Comparison of ENCODE assay signal across 21 cellular contexts in the genomic region with DNA sequence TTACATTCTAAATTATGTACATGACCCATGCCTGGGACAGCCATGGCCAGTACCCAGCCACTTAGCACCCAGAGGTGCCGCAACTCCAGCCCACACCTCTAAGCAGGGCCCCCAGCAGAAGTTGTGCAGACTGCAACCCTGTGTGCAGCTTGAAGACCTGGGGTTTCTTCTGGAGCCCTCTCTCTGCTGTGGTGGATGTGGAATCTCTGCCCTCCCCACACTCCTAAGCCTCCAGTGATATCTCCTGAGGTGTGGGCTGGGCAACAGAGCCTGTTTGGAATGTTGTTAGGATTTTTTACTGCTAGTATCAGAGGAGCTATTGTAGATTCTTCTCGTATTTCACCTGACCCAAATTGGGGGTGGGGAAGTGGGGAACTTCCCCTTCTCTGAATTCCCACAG. TPM values are rescaled to one million over a fixed set of nuclear protein-coding genes. Genes with fewer than 3 reads are reported as not detected.
DNase-seq lines count a peak whose midpoint lies in the region; TF ChIP-seq lines count a peak whose summit lies in the region.
"Had no signal": no experiment of that assay in that cellular context is flagged by ENCODE, and none has a peak within 500 bp of the region (broad histone marks: within the 10 kb centered on the region; RNA-seq: fewer than 3 reads in every experiment).

No MANE protein-coding gene starts in this region.

- CTCF ChIA-PET in CD4-positive, alpha-beta memory T cell (lab: Charles Lee; ENCODE audit: partially characterized antibody): no interaction called here

- H3K4me3 ChIP-seq in endodermal cell (ENCODE audit: low read length): no peak overlapping the region
- no peak overlapping the region for H3K4me3 ChIP-seq in CD4-positive, alpha-beta memory T cell (ENCODE audit: low read length in 2 of 2)
- H3K4me3 ChIP-seq: A549, GM23248, MG63 had no signal

- H3K4me1 Mint-ChIP-seq in endodermal cell (peaks cover 31% of the 10 kb centered on the region), osteocyte (ENCODE audit: unreplicated experiment) (no peaks in the 10 kb centered on the region), glutamatergic neuron (ENCODE audit: low read depth, unreplicated experiment) (no peaks in the 10 kb centered on the region)
- no peaks in the 10 kb centered on the region for H3K4me1 Mint-ChIP-seq in CD4-positive, alpha-beta memory T cell

- H3K9me3 Mint-ChIP-seq in endodermal cell (no peaks in the 10 kb centered on the region), osteocyte (ENCODE audit: unreplicated experiment) (no peaks in the 10 kb centered on the region), glutamatergic neuron (ENCODE audit: unreplicated experiment) (peaks cover 2% of the 10 kb centered on the region)
- peaks cover 0 to 16% (median 1%) of the 10 kb centered on the region in 8 donors for H3K9me3 Mint-ChIP-seq in CD4-positive, alpha-beta memory T cell

- H3K27ac Mint-ChIP-seq in endodermal cell (no peak overlapping the region), osteocyte (ENCODE audit: unreplicated experiment) (no peak overlapping the region), glutamatergic neuron (ENCODE audit: unreplicated experiment) (no peak overlapping the region)
- no peak overlapping the region for H3K27ac Mint-ChIP-seq in CD4-positive, alpha-beta memory T cell
- H3K27ac Mint-ChIP-seq: CD8-positive, alpha-beta memory T cell had no signal

- POLR2A ChIA-PET in CD4-positive, alpha-beta memory T cell (lab: Charles Lee; ENCODE audit: partially characterized antibody): no interaction called here

- peaks cover 29% of the 10 kb centered on the region for H3K4me1 ChIP-seq in endodermal cell (ENCODE audit: control insufficient read depth, insufficient read depth, low read length)
- H3K4me1 ChIP-seq in CD4-positive, alpha-beta memory T cell (ENCODE audit: insufficient read depth, low read length): no peaks in the 10 kb centered on the region
- H3K4me1 ChIP-seq: A549 had no signal

- no peaks in the 10 kb centered on the region for H3K9me3 ChIP-seq in endodermal cell (ENCODE audit: control insufficient read depth, low read length)
- no peaks in the 10 kb centered on the region for H3K9me3 ChIP-seq in CD4-positive, alpha-beta memory T cell (ENCODE audit: control insufficient read depth in 1 of 2, low read length in 2 of 2)
- H3K9me3 ChIP-seq: A549, MG63, SK-N-SH had no signal

- intact Hi-C loops in CD4-positive, alpha-beta memory T cell (cut with micrococcal nuclease): no loop called here

- DNase-seq in ELF-1 (ENCODE audit: low read depth, low spot score): peak; percentile 13
- peak; percentile 63 for DNase-seq in endodermal cell
- DNase-seq in osteocyte (ENCODE audit: extremely low spot score, unreplicated experiment): peak; percentile 49
- no peak for DNase-seq in inferior parietal cortex (ENCODE audit: extremely low spot score)
- DNase-seq in glutamatergic neuron: no peak
- no peak for DNase-seq in CD4-positive, alpha-beta memory T cell
- DNase-seq: C1 segment of cervical spinal cord; CD8-positive, alpha-beta memory T cell; GM23248; IMR-90; KG1; MG63; NCI-H1105 treated with DMSO at 0.1 percent for 48 hours; NCI-H1694 treated with DMSO at 0.1 percent for 48 hours; NCI-H446; NCI-H524 treated with DMSO at 0.1 percent for 48 hours; SIG-M5; SK-N-SH; SW 1271 had no signal

- no peaks in the 10 kb centered on the region for H3K36me3 Mint-ChIP-seq in endodermal cell (ENCODE audit: low read depth)
- no peaks in the 10 kb centered on the region for H3K36me3 Mint-ChIP-seq in osteocyte (ENCODE audit: unreplicated experiment)
- no peaks in the 10 kb centered on the region for H3K36me3 Mint-ChIP-seq in glutamatergic neuron (ENCODE audit: unreplicated experiment)
- H3K36me3 Mint-ChIP-seq in CD4-positive, alpha-beta memory T cell: no peaks in the 10 kb centered on the region
- H3K36me3 Mint-ChIP-seq: CD8-positive, alpha-beta memory T cell had no signal

- H3K9ac ChIP-seq in endodermal cell (ENCODE audit: extremely low read depth, low read length, poor library complexity, severe bottlenecking): no peak overlapping the region
- H3K9ac ChIP-seq: GM23248, SK-N-SH had no signal

- no peak overlapping the region for H3K4me3 Mint-ChIP-seq in endodermal cell
- no peak overlapping the region for H3K4me3 Mint-ChIP-seq in osteocyte (ENCODE audit: unreplicated experiment)
- H3K4me3 Mint-ChIP-seq in glutamatergic neuron (ENCODE audit: unreplicated experiment): no peak overlapping the region
- H3K4me3 Mint-ChIP-seq in CD4-positive, alpha-beta memory T cell: no peak overlapping the region
- H3K4me3 Mint-ChIP-seq: CD8-positive, alpha-beta memory T cell had no signal

- WGBS in endodermal cell (ENCODE audit: insufficient coverage in 1 of 2, insufficient read length in 1 of 2), 2 experiments: 38 to 80% methylated on average over 1 to 2 of the region's 2 CpGs

- H3K36me3 ChIP-seq in endodermal cell (ENCODE audit: control insufficient read depth, insufficient read depth, low read length): no peaks in the 10 kb centered on the region
- no peaks in the 10 kb centered on the region for H3K36me3 ChIP-seq in CD4-positive, alpha-beta memory T cell (ENCODE audit: insufficient read depth, low read length)
- H3K36me3 ChIP-seq: MG63 had no signal

- peaks cover 9% of the 10 kb centered on the region for H3K27me3 Mint-ChIP-seq in endodermal cell (ENCODE audit: insufficient read depth)
- H3K27me3 Mint-ChIP-seq in osteocyte (ENCODE audit: unreplicated experiment): peaks cover 45% of the 10 kb centered on the region
- peaks cover 5% of the 10 kb centered on the region for H3K27me3 Mint-ChIP-seq in glutamatergic neuron (ENCODE audit: unreplicated experiment)
- H3K27me3 Mint-ChIP-seq in CD4-positive, alpha-beta memory T cell: peaks cover 26 to 28% of the 10 kb centered on the region in 2 donors

- TF ChIP-seq CTCF in C4-2B (conservative IDR thresholded peaks at IDR 0.05): no peak
- TF ChIP-seq CTCF in endodermal cell (conservative IDR thresholded peaks at IDR 0.05): no peak
- TF ChIP-seq CTCF in osteocyte (IDR thresholded peaks at IDR 0.05): no peak
- no peak for TF ChIP-seq CTCF in glutamatergic neuron (IDR thresholded peaks at IDR 0.05; ENCODE audit: partially characterized antibody, unreplicated experiment)

- H3K27me3 ChIP-seq in endodermal cell (ENCODE audit: control insufficient read depth, insufficient read depth, low read length, poor library complexity, severe bottlenecking): no peaks in the 10 kb centered on the region
- no peaks in the 10 kb centered on the region for H3K27me3 ChIP-seq in CD4-positive, alpha-beta memory T cell (ENCODE audit: insufficient read depth, low read length)
- H3K27me3 ChIP-seq: MG63 had no signal

- H3K27ac ChIP-seq in C4-2B: peak overlapping the region; percentile 18; the same call in 1 of the 2 replicates
- H3K27ac ChIP-seq in endodermal cell (ENCODE audit: low read depth, low read length): no peak overlapping the region
- H3K27ac ChIP-seq in CD4-positive, alpha-beta memory T cell (ENCODE audit: low read depth, low read length): no peak overlapping the region
- H3K27ac ChIP-seq: A549, GM23248 had no signal

RNA-seq across cellular contexts. Expression of gene TUNAR, which starts 59.4 kb away (rescaled TPM):
- total RNA-seq in endodermal cell (10 to 100 TPM; 26.2 to 30.0 TPM), osteocyte (0.27 and 0.31 TPM in 2 replicates), glutamatergic neuron (ENCODE audit: unreplicated experiment) (16.2 TPM)
- polyA plus RNA-seq in endodermal cell (2013, experiment 1 of 2): 10.0 TPM
- polyA plus RNA-seq in endodermal cell (2013, experiment 2 of 2): 8.7 TPM
- total RNA-seq in CD4-positive, alpha-beta memory T cell: not detected
- not detected for polyA plus RNA-seq in CD4-positive, alpha-beta memory T cell
- total RNA-seq: CD8-positive, alpha-beta memory T cell; GM23248; IMR-90 had no signal
- polyA plus RNA-seq: A549; CD8-positive, alpha-beta memory T cell; GM23248; IMR-90 had no signal

Comparison
In these comparisons a context has a peak if more than half of its experiments do, and no peak if none do; other contexts are left out.
1. DNase-seq: peak in ELF-1 (single experiment), endodermal cell (single experiment) and osteocyte (single experiment); none in inferior parietal cortex (single experiment), glutamatergic neuron (single experiment) and CD4-positive, alpha-beta memory T cell (0 of 5).
2. RNA of gene TUNAR, which starts 59.4 kb away (total RNA-seq): 26.2 to 30.0 TPM in endodermal cell and 16.2 TPM in glutamatergic neuron (single experiment); 0.27 to 0.31 TPM in osteocyte and not detected in CD4-positive, alpha-beta memory T cell; every median in the first group is over 10 times any median in the second.